ENCODE assay signal across 27 cellular contexts in the genomic region with DNA sequence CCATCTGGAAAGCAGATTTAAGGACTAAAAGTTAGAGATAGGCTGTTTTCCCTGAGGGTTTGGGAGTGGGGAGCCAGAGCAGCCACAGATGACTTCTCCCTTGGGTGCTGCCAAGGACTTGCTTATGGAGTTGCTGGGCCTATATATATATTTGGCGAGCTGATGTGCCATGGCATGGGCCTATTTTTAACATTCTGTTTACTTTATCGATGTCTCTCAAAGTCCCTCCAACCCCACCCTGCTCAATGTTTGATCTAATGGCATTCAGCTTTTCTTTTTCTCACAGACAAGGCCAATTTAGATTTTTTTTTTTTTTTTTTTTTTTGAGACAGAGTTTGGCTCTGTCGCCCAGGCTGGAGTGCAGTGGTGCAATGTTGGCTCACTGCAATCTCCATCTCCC.
"Had no signal": no experiment of that assay in that cellular context is flagged by ENCODE, and none has a peak within 500 bp of the region (broad histone marks: within the 10 kb centered on the region; RNA-seq: fewer than 3 reads in every experiment).

No MANE protein-coding gene starts in this region.

- H3K36me3 ChIP-seq: colonic mucosa, esophagus muscularis mucosa, esophagus squamous epithelium, gastrocnemius medialis, gastroesophageal sphincter, heart left ventricle, heart right ventricle had no signal

- H3K4me3 ChIP-seq: colonic mucosa, coronary artery, dorsolateral prefrontal cortex, esophagus muscularis mucosa, esophagus squamous epithelium, gastrocnemius medialis, gastroesophageal sphincter, heart left ventricle, heart right ventricle had no signal

- H3K27me3 ChIP-seq: colonic mucosa, esophagus muscularis mucosa, esophagus squamous epithelium, foreskin keratinocyte, gastrocnemius medialis, gastroesophageal sphincter, heart left ventricle, heart right ventricle had no signal

- DNase-seq: colonic mucosa; cortex of kidney; dermis blood vessel endothelial cell; dorsolateral prefrontal cortex; effector CD4-positive, alpha-beta T cell; effector CD8-positive, alpha-beta T cell; effector memory CD4-positive, alpha-beta T cell; effector memory CD8-positive, alpha-beta T cell; endodermal cell; erythroblast; esophagus squamous epithelium; foreskin fibroblast; foreskin keratinocyte; foreskin melanocyte; gastrocnemius medialis; glutamatergic neuron; head of caudate nucleus; heart left ventricle; heart right ventricle had no signal

- H3K9me3 ChIP-seq: colonic mucosa, esophagus muscularis mucosa, esophagus squamous epithelium, gastrocnemius medialis, gastroesophageal sphincter, heart right ventricle had no signal

- H3K27ac ChIP-seq: colonic mucosa, coronary artery, dorsolateral prefrontal cortex, esophagus muscularis mucosa, foreskin keratinocyte, gastrocnemius medialis, gastroesophageal sphincter, heart left ventricle, heart right ventricle had no signal

- H3K4me1 ChIP-seq: colonic mucosa had no signal

- ATAC-seq: effector memory CD8-positive, alpha-beta T cell; esophagus mucosa; foreskin keratinocyte; gastrocnemius medialis; gastroesophageal sphincter; heart left ventricle; heart right ventricle had no signal

- FAIRE-seq: colon, endometrium, endothelial cell of umbilical vein, frontal cortex had no signal
